In the genomic region with DNA sequence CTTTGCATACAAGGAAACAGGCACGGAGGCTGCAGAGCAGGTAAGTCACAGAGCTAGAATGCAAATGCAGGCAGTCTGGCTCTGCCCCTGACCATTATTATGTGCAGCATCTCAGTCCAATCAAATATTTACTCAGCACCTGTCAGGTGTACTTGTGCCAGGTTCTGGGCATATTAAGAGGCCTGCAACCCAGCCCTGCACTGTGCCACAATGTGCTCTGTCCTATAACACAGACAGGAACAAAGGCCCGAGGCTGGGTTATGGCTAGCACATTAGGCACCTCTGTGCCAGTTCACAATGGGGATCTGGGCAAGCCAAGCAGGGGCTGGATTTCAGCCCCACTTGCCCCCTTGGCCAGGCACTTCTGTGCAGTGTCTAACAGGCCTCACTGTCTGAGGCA, we compare ENCODE assay signal across 15 cellular contexts. TPM values are rescaled to one million over a fixed set of nuclear protein-coding genes. Genes with fewer than 3 reads are reported as not detected.
DNase-seq lines count a peak whose midpoint lies in the region; ATAC-seq, FAIRE-seq and TF ChIP-seq lines count a peak whose summit lies in the region.
"Had no signal": no experiment of that assay in that cellular context is flagged by ENCODE, and none has a peak within 500 bp of the region (broad histone marks: within the 10 kb centered on the region; RNA-seq: fewer than 3 reads in every experiment).

No MANE protein-coding gene starts in this region.

- H4K20me1 ChIP-seq in HepG2 (ENCODE audit: insufficient read depth, low read length) (no peaks in the 10 kb centered on the region), smooth muscle cell (ENCODE audit: low read depth) (peaks cover 49% of the 10 kb centered on the region)

- POLR2A ChIA-PET in HepG2 (lab: Yijun Ruan, JAX), result no interaction called here

- WGBS in right lobe of liver (ENCODE audit: insufficient coverage, low coverage, low lambda C conversion rate, missing lambda C conversion rate), result 14% methylated on average over 1 of the region's 2 CpGs
- WGBS in HepG2 (ENCODE audit: low lambda C conversion rate), result 90% methylated on average over 1 of the region's 2 CpGs
- 76% methylated on average over 2 of the region's 2 CpGs for WGBS in smooth muscle cell (ENCODE audit: low lambda C conversion rate)

- no peak for DNase-seq in right lobe of liver
- DNase-seq in HepG2 (ENCODE audit: low spot score), result no peak
- DNase-seq in adipocyte (ENCODE audit: low read depth), result no peak
- DNase-seq in left colon, result peak; percentile 62 to 73
- DNase-seq in HAP-1 (ENCODE audit: low spot score in 2 of 2), result no peak
- no peak for DNase-seq in smooth muscle cell (lab: John Stamatoyannopoulos, UW; ENCODE audit: unreplicated experiment)
- no peak for DNase-seq in OCI-M1 (lab: John Stamatoyannopoulos, UW)
- DNase-seq: activated CD4-positive, alpha-beta T cell treated with anti-CD3 and anti-CD28 coated beads for 48 hours; activated T-cell treated with anti-CD3 and anti-CD28 coated beads, Interleukin-2, amount 50 U/mL, for 72 hours; anterior cingulate cortex; effector memory CD4-positive, alpha-beta T cell; gastrocnemius medialis had no signal

- FAIRE-seq in HepG2 (lab: Jason Lieb, UNC), result no peak
- FAIRE-seq: H54, urothelium cell line had no signal

- no TSS peak for BruUV-seq in HepG2 (replicated peaks; lab: Mats Ljungman, UMichigan)

- no peaks in the 10 kb centered on the region for H3K79me2 ChIP-seq in HepG2 (ENCODE audit: insufficient read depth, low read length)
- peaks cover 53% of the 10 kb centered on the region for H3K79me2 ChIP-seq in smooth muscle cell (ENCODE audit: low read depth)

- H3K36me3 ChIP-seq in right lobe of liver, result no peaks in the 10 kb centered on the region
- H3K36me3 ChIP-seq in HepG2 (replicated peaks in 1 of 2; ENCODE audit: control insufficient read depth in 1 of 2, insufficient read depth in 2 of 2, low read length in 2 of 2), result no peaks in the 10 kb centered on the region
- no peaks in the 10 kb centered on the region for H3K36me3 ChIP-seq in adipocyte (ENCODE audit: control insufficient read depth, insufficient read depth, low read length, severe bottlenecking)
- H3K36me3 ChIP-seq in HAP-1 (replicated peaks), result no peaks in the 10 kb centered on the region
- no peaks in the 10 kb centered on the region for H3K36me3 ChIP-seq in smooth muscle cell (ENCODE audit: low read depth)
- H3K36me3 ChIP-seq: gastrocnemius medialis had no signal

- in situ Hi-C loops in HepG2 (cut with HindIII; ENCODE audit: extremely low pct_ligation_motif_present, low pct_unique_long_range_greater_than_20kb), result no loop called here
- in situ Hi-C loops in HAP-1 (cut with MboI; ENCODE audit: low sequenced_read_pairs), result no loop called here

- H2AFZ ChIP-seq in HepG2 (ENCODE audit: low read length) (no peak overlapping the region), smooth muscle cell (ENCODE audit: low read depth) (no peak overlapping the region)

- H3K4me1 ChIP-seq in right lobe of liver (peaks cover 0 to 9% (median 4%) of the 10 kb centered on the region in 4 donors), HepG2 (ENCODE audit: insufficient read depth, low read length) (no peaks in the 10 kb centered on the region), adipocyte (ENCODE audit: control insufficient read depth, insufficient read depth, low read length) (peaks cover 35% of the 10 kb centered on the region), HAP-1 (0 out of 2 replicates have a peak, but pooled peaks cover 2% of the 10 kb centered on the region), smooth muscle cell (ENCODE audit: low read depth) (no peaks in the 10 kb centered on the region)

- H3K27ac ChIP-seq in right lobe of liver, result no peak overlapping the region
- no peak overlapping the region for H3K27ac ChIP-seq in HepG2 (ENCODE audit: extremely low read length, insufficient read depth, low read length)
- H3K27ac ChIP-seq in smooth muscle cell (ENCODE audit: low read depth), result no peak overlapping the region
- H3K27ac ChIP-seq: gastrocnemius medialis had no signal

- peak; percentile 83 to 94 (median 92) for ATAC-seq in right lobe of liver
- ATAC-seq in HepG2, result no peak
- ATAC-seq in left colon, result peak; percentile 95
- ATAC-seq in GM21367 (IDR thresholded peaks at IDR 0.05; ENCODE audit: unreplicated experiment), result no peak
- ATAC-seq: activated T-cell treated with anti-CD3 and anti-CD28 coated beads, Interleukin-2, amount 50 U/mL, for 72 hours had no signal

- CTCF ChIA-PET in HepG2 (lab: Yijun Ruan, JAX; ENCODE audit: low intra/inter-chr PET ratio, low total read pairs), result no interaction called here

- H3K4me3 ChIP-seq in right lobe of liver (no peak overlapping the region), HepG2 (replicated peaks in 1 of 3; ENCODE audit: insufficient read depth in 1 of 3, low read depth in 2 of 3, low read length in 3 of 3) (no peak overlapping the region), adipocyte (ENCODE audit: low read length) (no peak overlapping the region), HAP-1 (no peak overlapping the region), smooth muscle cell (no peak overlapping the region)
- H3K4me3 ChIP-seq: gastrocnemius medialis had no signal

- TF ChIP-seq CTCF in right lobe of liver (IDR thresholded peaks at IDR 0.05) (no peak), HepG2 (CRISPR knock-in tag; IDR thresholded peaks at IDR 0.05) (no peak), smooth muscle cell (IDR thresholded peaks at IDR 0.05; ENCODE audit: borderline replicate concordance, insufficient read depth, poor library complexity, severe bottlenecking) (no peak)

- no peaks in the 10 kb centered on the region for H3F3A ChIP-seq in smooth muscle cell (ENCODE audit: low read depth)

- intact Hi-C loops in right lobe of liver (cut with DNase I), result no loop called here
- intact Hi-C loops in HepG2 (cut with micrococcal nuclease; ENCODE audit: unreplicated experiment), result no loop called here
- intact Hi-C loops in left colon (cut with DNase I, micrococcal nuclease), result no loop called here

- TF ChIP-seq RAD21 in HepG2 (CRISPR knock-in tag; IDR thresholded peaks at IDR 0.05), result no peak

- TF ChIP-seq EP300 in HepG2 (IDR thresholded peaks at IDR 0.05; ENCODE audit: low read depth in 2 of 2, low read length in 2 of 2) (no peak), HepG2 (CRISPR knock-in tag; IDR thresholded peaks at IDR 0.05; ENCODE audit: borderline replicate concordance) (no peak)

- no peaks in the 10 kb centered on the region for H3K27me3 ChIP-seq in right lobe of liver
- no peaks in the 10 kb centered on the region for H3K27me3 ChIP-seq in HepG2 (ENCODE audit: control insufficient read depth in 1 of 2, insufficient read depth in 2 of 2, low read length in 2 of 2)
- no peaks in the 10 kb centered on the region for H3K27me3 ChIP-seq in adipocyte (replicated peaks; ENCODE audit: control insufficient read depth, insufficient read depth, low read length)
- no peaks in the 10 kb centered on the region for H3K27me3 ChIP-seq in HAP-1 (ENCODE audit: low read depth)
- no peaks in the 10 kb centered on the region for H3K27me3 ChIP-seq in smooth muscle cell (ENCODE audit: low read depth)
- H3K27me3 ChIP-seq: gastrocnemius medialis had no signal

- H3K9ac ChIP-seq in HepG2 (ENCODE audit: insufficient read depth, low read depth, low read length) (no peak overlapping the region), adipocyte (ENCODE audit: low read length) (peak overlapping the region; percentile 27), smooth muscle cell (ENCODE audit: low read depth) (no peak overlapping the region)

- no peak for TF ChIP-seq POLR2A in right lobe of liver (IDR thresholded peaks at IDR 0.05)
- TF ChIP-seq POLR2A in HepG2 (IDR thresholded peaks at IDR 0.05; ENCODE audit: insufficient read depth in 1 of 2, low read depth in 2 of 2, low read length in 2 of 2), result no peak

- no peaks in the 10 kb centered on the region for H3K9me3 ChIP-seq in right lobe of liver
- no peaks in the 10 kb centered on the region for H3K9me3 ChIP-seq in HepG2 (ENCODE audit: low read length)
- no peaks in the 10 kb centered on the region for H3K9me3 ChIP-seq in adipocyte (ENCODE audit: control insufficient read depth, low read length)
- H3K9me3 ChIP-seq in HAP-1, result no peaks in the 10 kb centered on the region
- H3K9me3 ChIP-seq in smooth muscle cell (replicated peaks; ENCODE audit: low read depth), result no peaks in the 10 kb centered on the region
- H3K9me3 ChIP-seq: gastrocnemius medialis had no signal

- H3K4me2 ChIP-seq in HepG2 (ENCODE audit: low read depth, low read length) (no peak overlapping the region), smooth muscle cell (no peak overlapping the region)

TF ChIP-seq in HepG2, 621 proteins besides CTCF, POLR2A, EP300 and RAD21 (continues in another document):
- TF ChIP-seq NFE2 (CRISPR knock-in tag; IDR thresholded peaks at IDR 0.05), result no peak
- TF ChIP-seq MIER2 (CRISPR knock-in tag; IDR thresholded peaks at IDR 0.05), result no peak
- TF ChIP-seq BHLHE40 (IDR thresholded peaks at IDR 0.05; ENCODE audit: low read length), result no peak
- TF ChIP-seq ZNF788 (CRISPR knock-in tag; IDR thresholded peaks at IDR 0.05; ENCODE audit: borderline replicate concordance), result no peak

RNA-seq across cellular contexts. Expression of gene ARL15, which starts 14.0 kb away (rescaled TPM):
- total RNA-seq in right lobe of liver, result 10 to 100 TPM in 2 of 6 experiments, 1 to 10 TPM in 4; 6.3 to 16.5 (median 9.6) TPM
- 7.7 and 11.5 TPM in 2 replicates for total RNA-seq in HepG2 (2016; rRNA removed; fragmentation: Illumina TruSeq; extraction: Trizol)
- 1.9 and 2.0 TPM in 2 replicates for total RNA-seq in HepG2 (2016; cell fraction: cytosol; rRNA removed; fragmentation: Illumina TruSeq; extraction: Trizol; ENCODE audit: low read depth)
- 9.2 and 12.1 TPM in 2 replicates for total RNA-seq in HepG2 (2016; cell fraction: insoluble cytoplasmic fraction; rRNA removed; fragmentation: Illumina TruSeq; extraction: Trizol)
- 3.7 and 4.3 TPM in 2 replicates for total RNA-seq in HepG2 (2016; cell fraction: membrane; rRNA removed; fragmentation: Illumina TruSeq; extraction: Trizol)
- total RNA-seq in HepG2 (2016; cell fraction: nucleus; rRNA removed; fragmentation: Illumina TruSeq; extraction: Trizol), result 23.1 and 24.2 TPM in 2 replicates
- 2.2 and 2.5 TPM in 2 replicates for polyA plus RNA-seq in HepG2 (2011; rRNA removed)
- 2.3 and 2.4 TPM in 2 replicates for polyA plus RNA-seq in HepG2 (2011; cell fraction: cytosol; rRNA removed)
- 1.7 and 2.1 TPM in 2 replicates for polyA plus RNA-seq in HepG2 (2011; cell fraction: nucleus; rRNA removed)
- 3.0 and 3.1 TPM in 2 replicates for polyA plus RNA-seq in HepG2 (2012)
- polyA plus RNA-seq in HepG2 (2016; cell fraction: cytosol; fragmentation: Illumina TruSeq; extraction: Trizol; ENCODE audit: low read depth), result 0.65 and 0.67 TPM in 2 replicates
- 10.9 and 13.0 TPM in 2 replicates for polyA plus RNA-seq in HepG2 (2016; cell fraction: insoluble cytoplasmic fraction; fragmentation: Illumina TruSeq; extraction: Trizol; ENCODE audit: low read depth)
- polyA plus RNA-seq in HepG2 (2016; cell fraction: membrane; fragmentation: Illumina TruSeq; extraction: Trizol; ENCODE audit: low read depth), result 1.6 and 2.5 TPM in 2 replicates
- polyA plus RNA-seq in HepG2 (2016; cell fraction: nucleus; fragmentation: Illumina TruSeq; extraction: Trizol; ENCODE audit: insufficient read depth, low read depth), result 4.2 and 4.8 TPM in 2 replicates
- 13.7 and 32.5 TPM in 2 replicates for polyA minus RNA-seq in HepG2 (2011; rRNA and poly(A)+ RNA removed; ENCODE audit: low replicate concordance)
- 4.5 and 9.4 TPM in 2 replicates for polyA minus RNA-seq in HepG2 (2011; cell fraction: cytosol; rRNA and poly(A)+ RNA removed)
- 35.5 and 38.8 TPM in 2 replicates for polyA minus RNA-seq in HepG2 (2011; cell fraction: nucleus; rRNA and poly(A)+ RNA removed)
- total RNA-seq in left colon, result 10 to 100 TPM; 25.2 to 27.2 TPM
- 42.3 and 51.1 TPM in 2 replicates for total RNA-seq in smooth muscle cell
- 9.8 and 20.8 TPM in 2 replicates for polyA plus RNA-seq in smooth muscle cell

Comparison
In these comparisons a context has a peak if more than half of its experiments do, and no peak if none do; other contexts are left out.
1. ATAC-seq: peak in right lobe of liver (4 of 4) and left colon (single experiment); none in HepG2 (single experiment) and GM21367 (single experiment).
2. DNase-seq: peak in left colon (2 of 2); none in right lobe of liver (0 of 3), HepG2 (single experiment), adipocyte (single experiment), HAP-1 (0 of 2), smooth muscle cell (single experiment) and OCI-M1 (single experiment).